2 cellular contexts compared by ENCODE assay signal in the genomic region with DNA sequence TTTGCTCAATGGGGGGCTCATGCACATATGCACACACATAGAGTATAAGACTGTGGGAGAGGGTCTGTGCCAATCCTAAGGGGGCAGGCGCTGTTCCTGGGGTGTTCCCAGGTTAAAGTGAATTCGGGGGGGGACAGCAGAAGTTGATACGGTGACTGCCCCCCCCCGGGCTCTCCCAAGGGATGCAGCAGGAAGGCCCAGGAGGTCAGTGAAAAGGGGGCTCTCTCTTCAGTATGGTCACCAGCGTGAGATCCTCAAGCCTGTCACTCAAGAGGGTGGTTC.
TF ChIP-seq lines count a peak whose summit lies in the region.

No MANE protein-coding gene starts in this region.

TF ChIP-seq in H1, 55 proteins besides CTCF, POLR2A, EP300 and RAD21:
- TF ChIP-seq RXRA (IDR thresholded peaks at IDR 0.05; ENCODE audit: insufficient read depth, low read depth, low read length) (no peak), SAP30 (IDR thresholded peaks at IDR 0.05; ENCODE audit: insufficient read depth, insufficient replicate concordance, low read length) (no peak), BCL11A (IDR thresholded peaks at IDR 0.05; ENCODE audit: low read depth in 2 of 2, low read length in 2 of 2) (no peak), ASH2L (IDR thresholded peaks at IDR 0.05; ENCODE audit: low read length) (no peak), TCF12 (IDR thresholded peaks at IDR 0.05; ENCODE audit: low read depth, low read length) (no peak), SUZ12 (IDR thresholded peaks at IDR 0.05; ENCODE audit: low read length) (no peak), CREB1 (IDR thresholded peaks at IDR 0.05) (no peak), CBX8 (IDR thresholded peaks at IDR 0.05; ENCODE audit: borderline replicate concordance, low read depth, low read length) (no peak), KDM4A (IDR thresholded peaks at IDR 0.05; ENCODE audit: low read depth, low read length, severe bottlenecking) (no peak), BRCA1 (IDR thresholded peaks at IDR 0.05; ENCODE audit: low read depth, low read length) (no peak), CHD1 (IDR thresholded peaks at IDR 0.05; ENCODE audit: low read depth, low read length) (no peak), HDAC2 (IDR thresholded peaks at IDR 0.05; ENCODE audit: borderline replicate concordance in 1 of 2, low read depth in 2 of 2, low read length in 2 of 2) (no peak), SIRT6 (IDR thresholded peaks at IDR 0.05; ENCODE audit: low read length) (no peak), SIX5 (IDR thresholded peaks at IDR 0.05; ENCODE audit: low read depth, low read length) (no peak), EZH2 (IDR thresholded peaks at IDR 0.05; ENCODE audit: low read depth, low read length, severe bottlenecking) (no peak), JUND (IDR thresholded peaks at IDR 0.05; ENCODE audit: low read length) (no peak), YY1 (IDR thresholded peaks at IDR 0.05; ENCODE audit: low read depth, low read length) (no peak), SIN3A (conservative IDR thresholded peaks at IDR 0.05 in 1 of 2, IDR thresholded peaks at IDR 0.05 in 1 of 2; ENCODE audit: low read depth in 1 of 2, low read length in 2 of 2) (no peak), RNF2 (IDR thresholded peaks at IDR 0.05; ENCODE audit: borderline replicate concordance, low read depth, low read length, missing control alignments, poor library complexity, severe bottlenecking) (no peak)
- TF ChIP-seq, protein P1, sequence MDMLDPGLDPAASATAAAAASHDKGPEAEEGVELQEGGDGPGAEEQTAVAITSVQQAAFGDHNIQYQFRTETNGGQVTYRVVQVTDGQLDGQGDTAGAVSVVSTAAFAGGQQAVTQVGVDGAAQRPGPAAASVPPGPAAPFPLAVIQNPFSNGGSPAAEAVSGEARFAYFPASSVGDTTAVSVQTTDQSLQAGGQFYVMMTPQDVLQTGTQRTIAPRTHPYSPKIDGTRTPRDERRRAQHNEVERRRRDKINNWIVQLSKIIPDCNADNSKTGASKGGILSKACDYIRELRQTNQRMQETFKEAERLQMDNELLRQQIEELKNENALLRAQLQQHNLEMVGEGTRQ (IDR thresholded peaks at IDR 0.05; ENCODE audit: low read length), result no peak

TF ChIP-seq in HepG2, 621 proteins besides CTCF, POLR2A, EP300 and RAD21:
- TF ChIP-seq ZNF615 (CRISPR knock-in tag; IDR thresholded peaks at IDR 0.05; ENCODE audit: borderline replicate concordance), result no peak
- no peak for TF ChIP-seq SAFB2 (CRISPR knock-in tag; IDR thresholded peaks at IDR 0.05; ENCODE audit: borderline replicate concordance, low read depth)
- TF ChIP-seq ZSCAN9 (CRISPR knock-in tag; IDR thresholded peaks at IDR 0.05; ENCODE audit: borderline replicate concordance), result no peak
- TF ChIP-seq, protein P2, sequence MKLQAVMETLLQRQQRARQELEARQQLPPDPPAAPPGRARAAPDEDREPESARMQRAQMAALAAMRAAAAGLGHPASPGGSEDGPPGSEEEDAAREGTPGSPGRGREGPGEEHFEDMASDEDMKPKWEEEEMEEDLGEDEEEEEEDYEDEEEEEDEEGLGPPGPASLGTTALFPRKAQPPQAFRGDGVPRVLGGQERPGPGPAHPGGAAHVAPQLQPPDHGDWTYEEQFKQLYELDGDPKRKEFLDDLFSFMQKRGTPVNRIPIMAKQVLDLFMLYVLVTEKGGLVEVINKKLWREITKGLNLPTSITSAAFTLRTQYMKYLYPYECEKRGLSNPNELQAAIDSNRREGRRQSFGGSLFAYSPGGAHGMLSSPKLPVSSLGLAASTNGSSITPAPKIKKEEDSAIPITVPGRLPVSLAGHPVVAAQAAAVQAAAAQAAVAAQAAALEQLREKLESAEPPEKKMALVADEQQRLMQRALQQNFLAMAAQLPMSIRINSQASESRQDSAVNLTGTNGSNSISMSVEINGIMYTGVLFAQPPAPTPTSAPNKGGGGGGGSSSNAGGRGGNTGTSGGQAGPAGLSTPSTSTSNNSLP (IDR thresholded peaks at IDR 0.05; ENCODE audit: low read depth, low read length), result no peak
- no peak for TF ChIP-seq ZNF713 (CRISPR knock-in tag; IDR thresholded peaks at IDR 0.05)
- no peak for TF ChIP-seq ZNF567 (CRISPR knock-in tag; IDR thresholded peaks at IDR 0.05; ENCODE audit: borderline replicate concordance)
- TF ChIP-seq BRCA1 (CRISPR knock-in tag; IDR thresholded peaks at IDR 0.05), result no peak
- no peak for TF ChIP-seq ZFX (CRISPR knock-in tag; IDR thresholded peaks at IDR 0.05; ENCODE audit: low read depth)
- TF ChIP-seq, protein P3, sequence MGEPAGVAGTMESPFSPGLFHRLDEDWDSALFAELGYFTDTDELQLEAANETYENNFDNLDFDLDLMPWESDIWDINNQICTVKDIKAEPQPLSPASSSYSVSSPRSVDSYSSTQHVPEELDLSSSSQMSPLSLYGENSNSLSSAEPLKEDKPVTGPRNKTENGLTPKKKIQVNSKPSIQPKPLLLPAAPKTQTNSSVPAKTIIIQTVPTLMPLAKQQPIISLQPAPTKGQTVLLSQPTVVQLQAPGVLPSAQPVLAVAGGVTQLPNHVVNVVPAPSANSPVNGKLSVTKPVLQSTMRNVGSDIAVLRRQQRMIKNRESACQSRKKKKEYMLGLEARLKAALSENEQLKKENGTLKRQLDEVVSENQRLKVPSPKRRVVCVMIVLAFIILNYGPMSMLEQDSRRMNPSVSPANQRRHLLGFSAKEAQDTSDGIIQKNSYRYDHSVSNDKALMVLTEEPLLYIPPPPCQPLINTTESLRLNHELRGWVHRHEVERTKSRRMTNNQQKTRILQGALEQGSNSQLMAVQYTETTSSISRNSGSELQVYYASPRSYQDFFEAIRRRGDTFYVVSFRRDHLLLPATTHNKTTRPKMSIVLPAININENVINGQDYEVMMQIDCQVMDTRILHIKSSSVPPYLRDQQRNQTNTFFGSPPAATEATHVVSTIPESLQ (CRISPR knock-in tag; conservative IDR thresholded peaks at IDR 0.05), result no peak
- TF ChIP-seq, protein P4, sequence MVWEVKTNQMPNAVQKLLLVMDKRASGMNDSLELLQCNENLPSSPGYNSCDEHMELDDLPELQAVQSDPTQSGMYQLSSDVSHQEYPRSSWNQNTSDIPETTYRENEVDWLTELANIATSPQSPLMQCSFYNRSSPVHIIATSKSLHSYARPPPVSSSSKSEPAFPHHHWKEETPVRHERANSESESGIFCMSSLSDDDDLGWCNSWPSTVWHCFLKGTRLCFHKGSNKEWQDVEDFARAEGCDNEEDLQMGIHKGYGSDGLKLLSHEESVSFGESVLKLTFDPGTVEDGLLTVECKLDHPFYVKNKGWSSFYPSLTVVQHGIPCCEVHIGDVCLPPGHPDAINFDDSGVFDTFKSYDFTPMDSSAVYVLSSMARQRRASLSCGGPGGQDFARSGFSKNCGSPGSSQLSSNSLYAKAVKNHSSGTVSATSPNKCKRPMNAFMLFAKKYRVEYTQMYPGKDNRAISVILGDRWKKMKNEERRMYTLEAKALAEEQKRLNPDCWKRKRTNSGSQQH (CRISPR knock-in tag; IDR thresholded peaks at IDR 0.05; ENCODE audit: low read depth), result no peak
- TF ChIP-seq ZNF549 (CRISPR knock-in tag; IDR thresholded peaks at IDR 0.05), result no peak
- TF ChIP-seq ZNF644 (CRISPR knock-in tag; IDR thresholded peaks at IDR 0.05; ENCODE audit: low read depth), result no peak
- no peak for TF ChIP-seq ZNF468 (CRISPR knock-in tag; IDR thresholded peaks at IDR 0.05)
- no peak for TF ChIP-seq ZNF44 (CRISPR knock-in tag; IDR thresholded peaks at IDR 0.05)
- no peak for TF ChIP-seq ZNF75D (CRISPR knock-in tag; IDR thresholded peaks at IDR 0.05; ENCODE audit: borderline replicate concordance)
TF ChIP-seq in HepG2: peak in this region for 0.
